Comparison of ENCODE assay signal across 8 cellular contexts in genomic region chr13:77002590-77003190, GRCh38. TPM values are rescaled to one million over a fixed set of nuclear protein-coding genes. Genes with fewer than 3 reads are reported as not detected.
DNase-seq lines count a peak whose midpoint lies in the region; ATAC-seq and TF ChIP-seq lines count a peak whose summit lies in the region.

No MANE protein-coding gene starts in this region.

- peaks cover 3% of the 10 kb centered on the region; the same call in 1 of the 2 replicates for H3K4me1 ChIP-seq in BE2C
- peaks cover 0 to 81% (median 4%) of the 10 kb centered on the region in 4 donors for H3K4me1 ChIP-seq in tibial nerve

- TF ChIP-seq POLR2A in tibial nerve (IDR thresholded peaks at IDR 0.05) = no peak

- ATAC-seq in GM21786 (IDR thresholded peaks at IDR 0.05; ENCODE audit: unreplicated experiment) (peak; percentile 52), HG03108 (IDR thresholded peaks at IDR 0.05; ENCODE audit: unreplicated experiment) (no peak)
- no peak for ATAC-seq in activated naive CD4-positive, alpha-beta T cell treated with anti-CD3 and anti-CD28 coated beads, Interleukin-2, amount 50 U/mL, for 72 hours

- 52 to 54% methylated on average over 7 of the region's 7 CpGs for whole genome bisulfite sequencing in tibial nerve, 2 donors

- no peaks in the 10 kb centered on the region for H3K36me3 Mint-ChIP-seq in glutamatergic neuron (ENCODE audit: unreplicated experiment)
- H3K36me3 Mint-ChIP-seq in activated naive CD4-positive, alpha-beta T cell treated with anti-CD3 and anti-CD28 coated beads, Interleukin-2, amount 50 U/mL, for 72 hours = peaks cover 0 to 22% of the 10 kb centered on the region in 2 donors

- DNase-seq in BE2C (no peak), SW480 (ENCODE audit: low spot score) (peak; percentile 18), glutamatergic neuron (no peak), tibial nerve (ENCODE audit: low spot score in 2 of 2) (no peak), foreskin melanocyte (no peak)
- DNase-seq in activated naive CD4-positive, alpha-beta T cell treated with anti-CD3 and anti-CD28 coated beads, Interleukin-2, amount 50 U/mL, for 72 hours (ENCODE audit: low spot score in 2 of 2) = no peak

- peak overlapping the region in 2 of 4 donors; percentile 21 to 69 for H3K27ac ChIP-seq in tibial nerve

- H3K27me3 ChIP-seq in BE2C = no peaks in the 10 kb centered on the region
- H3K27me3 ChIP-seq in tibial nerve = no peaks in the 10 kb centered on the region

- H3K27ac Mint-ChIP-seq in glutamatergic neuron (ENCODE audit: unreplicated experiment) = no peak overlapping the region
- peak overlapping the region in 1 of 2 donors; percentile 18 for H3K27ac Mint-ChIP-seq in activated naive CD4-positive, alpha-beta T cell treated with anti-CD3 and anti-CD28 coated beads, Interleukin-2, amount 50 U/mL, for 72 hours

- peaks cover 34% of the 10 kb centered on the region for H3K36me3 ChIP-seq in BE2C
- peaks cover 0 to 61% (median 6%) of the 10 kb centered on the region in 3 donors for H3K36me3 ChIP-seq in tibial nerve

- H3K27me3 Mint-ChIP-seq in glutamatergic neuron (ENCODE audit: unreplicated experiment) = no peaks in the 10 kb centered on the region

- H3K9me3 ChIP-seq in BE2C = no peaks in the 10 kb centered on the region
- H3K9me3 ChIP-seq in tibial nerve = no peaks in the 10 kb centered on the region

- no peak overlapping the region for H3K4me3 ChIP-seq in BE2C (ENCODE audit: low read depth, low read length)
- H3K4me3 ChIP-seq in tibial nerve = no peak overlapping the region

- no peaks in the 10 kb centered on the region for H3K9me3 Mint-ChIP-seq in glutamatergic neuron (ENCODE audit: unreplicated experiment)
- no peaks in the 10 kb centered on the region for H3K9me3 Mint-ChIP-seq in activated naive CD4-positive, alpha-beta T cell treated with anti-CD3 and anti-CD28 coated beads, Interleukin-2, amount 50 U/mL, for 72 hours

- TF ChIP-seq CTCF in BE2C (IDR thresholded peaks at IDR 0.05; ENCODE audit: low read depth, low read length) (peak; percentile 85), glutamatergic neuron (IDR thresholded peaks at IDR 0.05; ENCODE audit: partially characterized antibody, unreplicated experiment) (peak; percentile 56), tibial nerve (IDR thresholded peaks at IDR 0.05) (peak; percentile 39 to 58 (median 57))

- no peak overlapping the region for H3K4me3 Mint-ChIP-seq in glutamatergic neuron (ENCODE audit: unreplicated experiment)

- no peak for TF ChIP-seq EP300 in tibial nerve (IDR thresholded peaks at IDR 0.05)

- H3K4me1 Mint-ChIP-seq in glutamatergic neuron (ENCODE audit: low read depth, unreplicated experiment) = no peaks in the 10 kb centered on the region

RNA-seq across cellular contexts. Expression of gene CLN5, which starts 10.8 kb away (rescaled TPM):
- 16.9 TPM for polyA plus RNA-seq in BE2C (2012; ENCODE audit: insufficient read depth, insufficient read length, low read depth)
- total RNA-seq in glutamatergic neuron (ENCODE audit: unreplicated experiment) (14.6 TPM), tibial nerve (10 to 100 TPM; 28.8 to 47.3 (median 35.1) TPM)
- total RNA-seq in activated naive CD4-positive, alpha-beta T cell treated with anti-CD3 and anti-CD28 coated beads, Interleukin-2, amount 50 U/mL, for 72 hours = 10 to 100 TPM in 1 of 2 donors, 1 to 10 TPM in 1; 9.6 to 12.5 TPM

RNA-seq across cellular contexts. Expression of gene FBXL3, which starts 24.3 kb away (rescaled TPM):
- 14.3 TPM for polyA plus RNA-seq in BE2C (2012; ENCODE audit: insufficient read depth, insufficient read length, low read depth)
- total RNA-seq in glutamatergic neuron (ENCODE audit: unreplicated experiment) (27.1 TPM), tibial nerve (100 to 1,000 TPM; 156 to 223 (median 175) TPM)
- total RNA-seq in activated naive CD4-positive, alpha-beta T cell treated with anti-CD3 and anti-CD28 coated beads, Interleukin-2, amount 50 U/mL, for 72 hours = 10 to 100 TPM; 32.0 to 39.0 TPM

RNA-seq across cellular contexts. Expression of gene ACOD1, which starts 54.4 kb away (rescaled TPM):
- polyA plus RNA-seq in BE2C (2012; ENCODE audit: insufficient read depth, insufficient read length, low read depth) = not detected
- not detected for total RNA-seq in glutamatergic neuron (ENCODE audit: unreplicated experiment)
- not detected for total RNA-seq in tibial nerve
- total RNA-seq in activated naive CD4-positive, alpha-beta T cell treated with anti-CD3 and anti-CD28 coated beads, Interleukin-2, amount 50 U/mL, for 72 hours = not detected
